Comparison of ENCODE assay signal across 8 cellular contexts in genomic region chr1:94481473-94481933, GRCh38.
DNase-seq lines count a peak whose midpoint lies in the region; ATAC-seq and TF ChIP-seq lines count a peak whose summit lies in the region.

No MANE protein-coding gene starts in this region.

- no peaks in the 10 kb centered on the region for H3K79me2 ChIP-seq in osteoblast (ENCODE audit: insufficient read depth, low read length)

- H3K27me3 ChIP-seq in NT2/D1 (ENCODE audit: insufficient read depth, insufficient read length) (no peaks in the 10 kb centered on the region), osteoblast (ENCODE audit: insufficient read depth, low read length) (no peaks in the 10 kb centered on the region)

- TF ChIP-seq CTCF in osteoblast (IDR thresholded peaks at IDR 0.05; ENCODE audit: extremely low read depth, low read depth, low read length) = peak; percentile 92

- ATAC-seq in GM21515 (IDR thresholded peaks at IDR 0.05; ENCODE audit: unreplicated experiment) = peak; percentile 90
- no peak for ATAC-seq in HG03108 (IDR thresholded peaks at IDR 0.05; ENCODE audit: unreplicated experiment)

- DNase-seq in EL = peak; percentile 73
- DNase-seq in HT-29 (ENCODE audit: low spot score) = peak; percentile 89
- peak; percentile 40 for DNase-seq in NT2/D1 (ENCODE audit: low read depth, low spot score)
- peak; percentile 37 to 41 for DNase-seq in activated T-cell treated with anti-CD3 and anti-CD28 coated beads, Interleukin-2, amount 50 U/mL, for 48 hours
- peak; percentile 44 for DNase-seq in foreskin melanocyte
- peak; percentile 48 for DNase-seq in osteoblast (ENCODE audit: insufficient read length, low spot score, missing footprints)

- peaks cover 18% of the 10 kb centered on the region for H3K36me3 ChIP-seq in NT2/D1 (ENCODE audit: insufficient read depth, insufficient read length, low read length)
- peaks cover 5% of the 10 kb centered on the region for H3K36me3 ChIP-seq in osteoblast (ENCODE audit: insufficient read depth, low read length)

- no peaks in the 10 kb centered on the region for H3K9me3 ChIP-seq in NT2/D1 (ENCODE audit: insufficient read depth, low read length)
- H3K9me3 ChIP-seq in osteoblast (ENCODE audit: low read depth, low read length) = no peaks in the 10 kb centered on the region

- H4K20me1 ChIP-seq in osteoblast (ENCODE audit: insufficient read depth, low read length) = no peaks in the 10 kb centered on the region

- no peak overlapping the region for H3K4me3 ChIP-seq in NT2/D1 (ENCODE audit: insufficient read length, low read depth)
- H3K4me3 ChIP-seq in osteoblast (ENCODE audit: insufficient read depth, low read length) = no peak overlapping the region

- no peak overlapping the region for H3K9ac ChIP-seq in NT2/D1 (ENCODE audit: insufficient read length, low read depth)

- no peaks in the 10 kb centered on the region for H3K4me1 ChIP-seq in NT2/D1 (ENCODE audit: insufficient read depth, insufficient read length)
- H3K4me1 ChIP-seq in osteoblast (ENCODE audit: insufficient read depth, low read length) = no peaks in the 10 kb centered on the region

- H2AFZ ChIP-seq in osteoblast (ENCODE audit: low read length) = no peak overlapping the region

- H3K27ac ChIP-seq in osteoblast (ENCODE audit: low read depth, low read length) = no peak overlapping the region

- H3K4me2 ChIP-seq in osteoblast (ENCODE audit: insufficient read depth, low read length) = no peak overlapping the region

Comparison
In these comparisons a context has a peak if more than half of its experiments do, and no peak if none do; other contexts are left out.
1. DNase-seq: peak in every context shown above with its lines; median percentile 89 in HT-29; 73 in EL; 48 in osteoblast; 44 in foreskin melanocyte; 40 in NT2/D1; 39 in activated T-cell treated with anti-CD3 and anti-CD28 coated beads, Interleukin-2, amount 50 U/mL, for 48 hours.